In genomic region chr7:51613911-51614344, GRCh38 we compare ENCODE assay signal across 29 cellular contexts.
DNase-seq lines count a peak whose midpoint lies in the region; ATAC-seq and TF ChIP-seq lines count a peak whose summit lies in the region.
"Had no signal": no experiment of that assay in that cellular context is flagged by ENCODE, and none has a peak within 500 bp of the region (broad histone marks: within the 10 kb centered on the region; RNA-seq: fewer than 3 reads in every experiment).

No MANE protein-coding gene starts in this region.

- no peaks in the 10 kb centered on the region for H4K20me1 ChIP-seq in Karpas-422 (ENCODE audit: insufficient read depth, low read depth, low read length)

- H3K4me1 ChIP-seq in RWPE2 (ENCODE audit: insufficient read depth, poor library complexity, severe bottlenecking) (no peaks in the 10 kb centered on the region), heart left ventricle (peaks cover 0 to 6% (median 0%) of the 10 kb centered on the region in 12 donors), Karpas-422 (ENCODE audit: low read length) (no peaks in the 10 kb centered on the region)
- H3K4me1 ChIP-seq: BE2C, body of pancreas, colonic mucosa, tibial artery had no signal

- no peak overlapping the region for H3K4me2 ChIP-seq in Karpas-422 (ENCODE audit: low read depth, low read length, poor library complexity, severe bottlenecking)

- H3K36me3 ChIP-seq in RWPE2 (ENCODE audit: low read depth): no peaks in the 10 kb centered on the region
- no peaks in the 10 kb centered on the region for H3K36me3 ChIP-seq in heart left ventricle
- H3K36me3 ChIP-seq in Karpas-422 (ENCODE audit: insufficient read depth, low read length): no peaks in the 10 kb centered on the region
- H3K36me3 ChIP-seq: BE2C, colonic mucosa, tibial artery had no signal

- no peaks in the 10 kb centered on the region for H3K36me3 Mint-ChIP-seq in naive thymus-derived CD8-positive, alpha-beta T cell
- H3K36me3 Mint-ChIP-seq: activated naive CD4-positive, alpha-beta T cell treated with anti-CD3 and anti-CD28 coated beads, Interleukin-2, amount 50 U/mL, for 72 hours had no signal

- H3K9me3 ChIP-seq in RWPE2 (ENCODE audit: severe bottlenecking) (no peaks in the 10 kb centered on the region), heart left ventricle (no peaks in the 10 kb centered on the region), Karpas-422 (ENCODE audit: low read length) (peaks cover 3% of the 10 kb centered on the region; the same call in 1 of the 2 replicates)
- H3K9me3 ChIP-seq: BE2C, body of pancreas, colonic mucosa, tibial artery had no signal

- H3K27ac ChIP-seq in RWPE2 (ENCODE audit: poor library complexity, severe bottlenecking): no peak overlapping the region
- H3K27ac ChIP-seq in heart left ventricle: peak overlapping the region in 3 of 12 donors; percentile 46 to 55 (median 50)
- H3K27ac ChIP-seq in Karpas-422 (ENCODE audit: low read length): no peak overlapping the region
- H3K27ac ChIP-seq: body of pancreas, colonic mucosa, SK-N-MC, tibial artery had no signal

- no peaks in the 10 kb centered on the region for H3K79me2 ChIP-seq in Karpas-422 (ENCODE audit: low read length)

- H3K4me1 Mint-ChIP-seq in naive thymus-derived CD8-positive, alpha-beta T cell: no peaks in the 10 kb centered on the region
- H3K4me1 Mint-ChIP-seq: activated T-helper 17 cell treated with anti-CD3 and anti-CD28 coated beads, Interleukin-2, amount 50 U/mL, for 72 hours had no signal

- peaks cover 0 to 14% (median 0%) of the 10 kb centered on the region in 5 donors for H3K27me3 Mint-ChIP-seq in naive thymus-derived CD8-positive, alpha-beta T cell
- H3K27me3 Mint-ChIP-seq: activated T-helper 17 cell treated with anti-CD3 and anti-CD28 coated beads, Interleukin-2, amount 50 U/mL, for 72 hours; effector memory CD8-positive, alpha-beta T cell had no signal

- no peak for TF ChIP-seq POLR2A in heart left ventricle (IDR thresholded peaks at IDR 0.05)

- peak; percentile 8 for DNase-seq in Ammon's horn (ENCODE audit: low spot score)
- DNase-seq in RWPE2 (ENCODE audit: low spot score): no peak
- DNase-seq in heart left ventricle: no peak
- DNase-seq in mucosa of gallbladder (ENCODE audit: low spot score): peak; percentile 32
- no peak for DNase-seq in NCI-H524 (lab: John Stamatoyannopoulos, UW)
- DNase-seq in SK-N-DZ (ENCODE audit: low spot score): no peak
- DNase-seq in Karpas-422: no peak
- no peak for DNase-seq in naive thymus-derived CD8-positive, alpha-beta T cell
- DNase-seq: BE2C; body of pancreas; colonic mucosa; DMS79; effector memory CD8-positive, alpha-beta T cell; HFFc6; Kasumi-1; NCI-H1092 treated with DMSO at 0.1 percent for 48 hours; NCI-H2029 treated with DMSO at 0.1 percent for 48 hours; PC-3; small intestine; stimulated activated CD4-positive, alpha-beta T cell treated with anti-CD3 and anti-CD28 coated beads, Interleukin-4, amount 100 ng/mL, for 1 hour; stimulated activated naive CD4-positive, alpha-beta T cell had no signal

- H3K9ac ChIP-seq in Karpas-422 (ENCODE audit: low read length): no peak overlapping the region

- 45 to 64% (median 52%) methylated on average over 5 of the region's 5 CpGs for WGBS in heart left ventricle, 4 donors

- TF ChIP-seq CTCF in RWPE2 (IDR thresholded peaks at IDR 0.05; ENCODE audit: poor library complexity, severe bottlenecking) (no peak), heart left ventricle (IDR thresholded peaks at IDR 0.05) (no peak)

- POLR2A ChIA-PET in naive thymus-derived CD8-positive, alpha-beta T cell (lab: Charles Lee): no interaction called here

- no peak overlapping the region for H3K4me3 Mint-ChIP-seq in naive thymus-derived CD8-positive, alpha-beta T cell
- H3K4me3 Mint-ChIP-seq: activated T-helper 17 cell treated with anti-CD3 and anti-CD28 coated beads, Interleukin-2, amount 50 U/mL, for 72 hours; effector memory CD8-positive, alpha-beta T cell; HFFc6; neural crest cell; T-helper 2 cell treated with Interferon-gamma antibody and Interleukin-4, amounts not matched to agents 5 μg/mL and 100 μg/mL, for 36 hours had no signal

- H2AFZ ChIP-seq in Karpas-422 (ENCODE audit: low read length): no peak overlapping the region

- intact Hi-C loops in heart left ventricle (cut with DNase I): no loop called here

- H3K4me3 ChIP-seq in RWPE2 (ENCODE audit: severe bottlenecking) (no peak overlapping the region), heart left ventricle (no peak overlapping the region), Karpas-422 (ENCODE audit: low read length) (no peak overlapping the region)
- H3K4me3 ChIP-seq: body of pancreas, colonic mucosa, SK-N-MC, tibial artery had no signal

- H3K27me3 ChIP-seq in RWPE2 (ENCODE audit: insufficient read depth, poor library complexity, severe bottlenecking) (no peaks in the 10 kb centered on the region), heart left ventricle (no peaks in the 10 kb centered on the region), Karpas-422 (ENCODE audit: low read length) (no peaks in the 10 kb centered on the region)
- H3K27me3 ChIP-seq: BE2C, body of pancreas, colonic mucosa, tibial artery had no signal

- H3K9me3 Mint-ChIP-seq in naive thymus-derived CD8-positive, alpha-beta T cell: peaks cover 0 to 6% (median 0%) of the 10 kb centered on the region in 9 donors
- H3K9me3 Mint-ChIP-seq: activated T-helper 17 cell treated with anti-CD3 and anti-CD28 coated beads, Interleukin-2, amount 50 U/mL, for 72 hours had no signal

- ATAC-seq in RWPE2 (ENCODE audit: low read depth) (peak; percentile 54; the same call in 1 of the 3 replicates), heart left ventricle (peak; percentile 63 to 93 (median 79))
- no peak for ATAC-seq in naive thymus-derived CD8-positive, alpha-beta T cell
- ATAC-seq: activated naive CD4-positive, alpha-beta T cell treated with anti-CD3 and anti-CD28 coated beads, Interleukin-2, amount 50 U/mL, for 72 hours; activated T-helper 17 cell treated with anti-CD3 and anti-CD28 coated beads, Interleukin-2, amount 50 U/mL, for 72 hours; body of pancreas; effector memory CD8-positive, alpha-beta T cell; esophagus mucosa; PC-3 had no signal

- no peak overlapping the region for H3K27ac Mint-ChIP-seq in naive thymus-derived CD8-positive, alpha-beta T cell
- H3K27ac Mint-ChIP-seq: activated naive CD4-positive, alpha-beta T cell treated with anti-CD3 and anti-CD28 coated beads, Interleukin-2, amount 50 U/mL, for 72 hours; activated T-helper 17 cell treated with anti-CD3 and anti-CD28 coated beads, Interleukin-2, amount 50 U/mL, for 72 hours; effector memory CD8-positive, alpha-beta T cell; HFFc6; progenitor cell of endocrine pancreas; T-helper 2 cell treated with Interferon-gamma antibody and Interleukin-4, amounts not matched to agents 5 μg/mL and 100 μg/mL, for 36 hours had no signal

- H3K9me2 ChIP-seq in Karpas-422 (replicated peaks; ENCODE audit: insufficient read depth, low read length): no peaks in the 10 kb centered on the region

Comparison
In these comparisons a context has a peak if more than half of its experiments do, and no peak if none do; other contexts are left out.
1. DNase-seq: peak in Ammon's horn (single experiment) and mucosa of gallbladder (single experiment); none in RWPE2 (single experiment), heart left ventricle (0 of 5), NCI-H524 (0 of 2), SK-N-DZ (single experiment), Karpas-422 (single experiment) and naive thymus-derived CD8-positive, alpha-beta T cell (0 of 10).
2. ATAC-seq: peak in RWPE2 (single experiment) and heart left ventricle (4 of 4); none in naive thymus-derived CD8-positive, alpha-beta T cell (0 of 2).